In the genomic region with DNA sequence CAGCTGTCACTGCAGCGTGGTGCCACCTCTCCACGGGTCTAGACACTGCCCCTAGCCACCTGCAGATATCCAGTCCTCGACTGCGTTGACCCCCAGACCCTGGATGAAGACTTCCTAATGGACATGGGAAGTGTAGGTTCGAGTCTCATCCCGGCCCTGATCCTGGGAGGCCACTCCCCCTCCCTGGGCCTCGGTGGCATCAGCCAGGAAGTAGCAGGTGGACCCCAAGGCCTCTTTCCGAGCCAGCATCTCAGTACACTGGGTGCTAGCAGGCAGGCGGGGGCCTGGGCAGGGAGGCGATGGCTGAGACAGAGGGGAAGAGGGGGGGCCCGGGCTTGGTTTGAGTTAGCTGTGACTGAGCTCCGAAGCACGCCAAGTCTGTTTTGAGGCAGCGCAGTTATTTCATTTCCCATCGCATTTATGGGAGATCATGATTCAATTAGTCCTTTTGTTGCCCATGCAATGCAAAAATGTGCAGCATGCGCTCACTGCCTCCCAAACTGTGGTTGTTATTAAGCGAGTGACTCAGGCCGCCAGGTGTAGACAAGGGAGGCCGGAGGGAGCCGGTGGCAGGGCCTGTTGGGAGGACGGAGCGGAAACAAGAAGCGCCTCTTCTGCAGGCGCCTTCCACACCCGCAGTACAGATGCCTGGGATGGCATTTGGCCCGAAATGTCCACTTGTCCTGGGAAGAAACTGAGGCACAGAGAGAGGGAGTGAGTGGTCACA, we compare ENCODE assay signal across 29 cellular contexts. TPM values are rescaled to one million over a fixed set of nuclear protein-coding genes. Genes with fewer than 3 reads are reported as not detected.
DNase-seq lines count a peak whose midpoint lies in the region; ATAC-seq, FAIRE-seq and TF ChIP-seq lines count a peak whose summit lies in the region.
"Had no signal": no experiment of that assay in that cellular context is flagged by ENCODE, and none has a peak within 500 bp of the region (broad histone marks: within the 10 kb centered on the region; RNA-seq: fewer than 3 reads in every experiment).

No MANE protein-coding gene starts in this region.

- no peak for TF ChIP-seq POLR2A in H1 (IDR thresholded peaks at IDR 0.05; ENCODE audit: control extremely low read depth in 1 of 2, low read depth in 2 of 2, low read length in 2 of 2)

- no peak overlapping the region for H4K5ac ChIP-seq in H1 (ENCODE audit: insufficient read length, low read depth, low read length)

- DNase-seq in AG10803 (ENCODE audit: low read depth) = peak; percentile 76
- peak; percentile 42 for DNase-seq in EL
- no peak for DNase-seq in H1 (ENCODE audit: low read depth in 1 of 2, low spot score in 2 of 2)
- DNase-seq in osteoblast (ENCODE audit: insufficient read length, low spot score, missing footprints) = peak; percentile 91
- DNase-seq in GM10248 (ENCODE audit: extremely low spot score) = no peak
- no peak for DNase-seq in activated CD4-positive, alpha-beta T cell treated with anti-CD3 and anti-CD28 coated beads for 48 hours
- DNase-seq: activated CD4-positive, alpha-beta T cell treated with anti-CD3 and anti-CD28 coated beads for 1 hour; activated CD8-positive, alpha-beta memory T cell treated with anti-CD3 and anti-CD28 coated beads for 24 hours; activated gamma-delta T cell treated with Interleukin-2 at 50 U/mL for 16 hours; activated T-cell treated with anti-CD3 and anti-CD28 coated beads, Interleukin-2, amount 50 U/mL, for 1 hour; CD4-positive, alpha-beta memory T cell; colonic mucosa; DMS 273 treated with DMSO at 0.1 percent for 48 hours; effector memory CD4-positive, alpha-beta T cell; foreskin melanocyte; hippocampal formation; Kasumi-1; NCI-H1694; NCI-H2171 treated with DMSO at 0.1 percent for 48 hours; NCI-H524; SJCRH30; small intestine; stimulated activated CD4-positive, alpha-beta T cell treated with anti-CD3 and anti-CD28 coated beads, Interleukin-2, amount 100 ng/mL, for 24 hours; substantia nigra had no signal

- H4K20me1 ChIP-seq in H1 (replicated peaks in 1 of 2; ENCODE audit: control insufficient read depth in 1 of 2, insufficient read depth in 2 of 2, low read length in 2 of 2) = no peaks in the 10 kb centered on the region
- no peaks in the 10 kb centered on the region for H4K20me1 ChIP-seq in osteoblast (ENCODE audit: insufficient read depth, low read length)

- no peak overlapping the region for H3K56ac ChIP-seq in H1 (replicated peaks; ENCODE audit: insufficient read length, low read depth, low read length)

- no peaks in the 10 kb centered on the region for H3K79me2 ChIP-seq in H1 (ENCODE audit: control insufficient read depth in 1 of 2, insufficient read depth in 2 of 2, low read length in 2 of 2)
- H3K79me2 ChIP-seq in osteoblast (ENCODE audit: insufficient read depth, low read length) = no peaks in the 10 kb centered on the region

- H3K18ac ChIP-seq in H1 (ENCODE audit: extremely low read depth, low read length) = 0 out of 2 replicates have a peak overlapping the region, but pooled peaks have one; percentile 38

- 91% methylated on average over 25 of the region's 26 CpGs; no CpG with 5 or more reads in 1 of the 2 experiments for WGBS in H1 (ENCODE audit: extremely low coverage in 1 of 2, insufficient coverage in 1 of 2, insufficient read length in 1 of 2, insufficient replicate concordance in 2 of 2, low coverage in 1 of 2, low lambda C conversion rate in 2 of 2, missing lambda C conversion rate in 1 of 2), 2 experiments

- no peak for TF ChIP-seq RAD21 in H1 (IDR thresholded peaks at IDR 0.05 in 1 of 2, conservative IDR thresholded peaks at IDR 0.05 in 1 of 2; ENCODE audit: low read depth in 2 of 2, low read length in 2 of 2)

- H4K91ac ChIP-seq in H1 (replicated peaks; ENCODE audit: insufficient read length, low read length) = peak overlapping the region; percentile 25

- H3K27me3 ChIP-seq in H1 (replicated peaks in 1 of 4; ENCODE audit: control insufficient read depth in 3 of 4, extremely low read depth in 1 of 4, insufficient read depth in 3 of 4, low read length in 3 of 4) = no peaks in the 10 kb centered on the region
- H3K27me3 ChIP-seq in osteoblast (ENCODE audit: insufficient read depth, low read length) = peaks cover 18% of the 10 kb centered on the region
- H3K27me3 ChIP-seq: colonic mucosa, SJCRH30 had no signal

- no peaks in the 10 kb centered on the region for H3K36me3 ChIP-seq in H1 (ENCODE audit: control insufficient read depth in 2 of 4, insufficient read depth in 4 of 4, low read length in 3 of 4)
- no peaks in the 10 kb centered on the region for H3K36me3 ChIP-seq in osteoblast (ENCODE audit: insufficient read depth, low read length)
- H3K36me3 ChIP-seq: colonic mucosa, SJCRH30 had no signal

- TF ChIP-seq EP300 in H1 (IDR thresholded peaks at IDR 0.05; ENCODE audit: borderline replicate concordance in 1 of 2, low read depth in 2 of 2, low read length in 2 of 2) = no peak

- peaks cover 5 to 6% of the 10 kb centered on the region in 2 experiments; a peak in 1 of 4 replicates for H3K9me3 ChIP-seq in H1 (ENCODE audit: insufficient read depth in 2 of 2, low read depth in 1 of 2, low read length in 1 of 2)
- H3K9me3 ChIP-seq in osteoblast (ENCODE audit: low read depth, low read length) = no peaks in the 10 kb centered on the region
- H3K9me3 ChIP-seq: colonic mucosa, SJCRH30 had no signal

- H3K14ac ChIP-seq in H1 (ENCODE audit: insufficient read length) = no peak overlapping the region

- no peak overlapping the region for H3K27ac ChIP-seq in H1 (ENCODE audit: low read depth, low read length)
- H3K27ac ChIP-seq in osteoblast (ENCODE audit: low read depth, low read length) = no peak overlapping the region
- H3K27ac ChIP-seq: colonic mucosa, SJCRH30 had no signal

- ATAC-seq in GM21381 (IDR thresholded peaks at IDR 0.05; ENCODE audit: unreplicated experiment) = no peak

- H3K23ac ChIP-seq in H1 (ENCODE audit: insufficient read length) = no peak overlapping the region

- no peak overlapping the region for H2BK120ac ChIP-seq in H1 (replicated peaks; ENCODE audit: low read depth, low read length)

- H3K4me2 ChIP-seq in H1 (ENCODE audit: insufficient read depth in 1 of 2, low read depth in 2 of 2, low read length in 2 of 2) = no peak overlapping the region
- no peak overlapping the region for H3K4me2 ChIP-seq in osteoblast (ENCODE audit: insufficient read depth, low read length)

- no peaks in the 10 kb centered on the region for H3K79me1 ChIP-seq in H1 (ENCODE audit: low read depth, low read length)

- CTCF ChIA-PET in H1 (lab: Charles Lee; ENCODE audit: partially characterized antibody) (interaction anchor here (1.1 kb wide), 1 partner anchor 10 kb away, joined by 3 read pairs; no protein-coding TSS in a partner anchor), GM10248 (lab: Yijun Ruan, JAX) (no interaction called here)

- H2AK5ac ChIP-seq in H1 (ENCODE audit: low read depth, low read length) = no peak overlapping the region

- POLR2A ChIA-PET in H1 (lab: Charles Lee; ENCODE audit: partially characterized antibody) (no interaction called here), GM10248 (lab: Yijun Ruan, JAX) (no interaction called here)

- no peak overlapping the region for H2BK5ac ChIP-seq in H1 (ENCODE audit: low read depth, low read length)

- no peak overlapping the region for H2BK15ac ChIP-seq in H1 (ENCODE audit: low read length)

- H2AFZ ChIP-seq in H1 (ENCODE audit: low read length) (no peak overlapping the region), osteoblast (ENCODE audit: low read length) (no peak overlapping the region)

- FAIRE-seq in H1 (lab: Jason Lieb, UNC) = no peak
- FAIRE-seq: GM18507, H54, small intestine had no signal

- H3K4me3 ChIP-seq in AG10803 (ENCODE audit: low read length) = no peak overlapping the region
- H3K4me3 ChIP-seq in H1 (ENCODE audit: extremely low read depth in 1 of 4, insufficient read depth in 2 of 4, low read depth in 3 of 4, low read length in 4 of 4) = no peak overlapping the region
- no peak overlapping the region for H3K4me3 ChIP-seq in osteoblast (ENCODE audit: insufficient read depth, low read length)
- H3K4me3 ChIP-seq: colonic mucosa, lung, SJCRH30 had no signal

- H2BK12ac ChIP-seq in H1 (ENCODE audit: low read depth, low read length) = peak overlapping the region; percentile 80; the same call in 1 of the 2 replicates

- H3K4me1 ChIP-seq in H1 (replicated peaks in 1 of 4; ENCODE audit: control insufficient read depth in 3 of 4, insufficient read depth in 4 of 4, low read length in 3 of 4) (peaks cover 0 to 17% (median 9%) of the 10 kb centered on the region in 4 experiments; a peak in 6 of 7 replicates), osteoblast (ENCODE audit: insufficient read depth, low read length) (no peaks in the 10 kb centered on the region)
- H3K4me1 ChIP-seq: colonic mucosa, SJCRH30 had no signal

- H4K8ac ChIP-seq in H1 (ENCODE audit: extremely low read depth, insufficient read depth, low read length) = no peak overlapping the region

- H3K23me2 ChIP-seq in H1 (ENCODE audit: low read depth, low read length) = no peaks in the 10 kb centered on the region

- no peak overlapping the region for H2BK20ac ChIP-seq in H1 (ENCODE audit: low read length)

- TF ChIP-seq CTCF in AG10803 (conservative IDR thresholded peaks at IDR 0.05; ENCODE audit: low read length) = no peak
- TF ChIP-seq CTCF in H1 (IDR thresholded peaks at IDR 0.05; ENCODE audit: control extremely low read depth in 1 of 3, insufficient read depth in 1 of 3, low read depth in 1 of 3, low read length in 3 of 3) = no peak
- TF ChIP-seq CTCF in osteoblast (IDR thresholded peaks at IDR 0.05; ENCODE audit: extremely low read depth, low read depth, low read length) = no peak
- TF ChIP-seq CTCF in GM10248 (IDR thresholded peaks at IDR 0.05; ENCODE audit: control extremely low read depth, extremely low read depth, low read depth, missing control alignments) = no peak

- H3K9ac ChIP-seq in H1 (replicated peaks in 1 of 4; ENCODE audit: extremely low read depth in 1 of 4, low read depth in 3 of 4, low read length in 3 of 4) = no peak overlapping the region

- H3K4ac ChIP-seq in H1 (replicated peaks; ENCODE audit: insufficient read length, low read depth, low read length) = no peak overlapping the region

TF ChIP-seq in H1, 55 proteins besides CTCF, POLR2A, EP300 and RAD21 (continues in another document):
- TF ChIP-seq SRF (IDR thresholded peaks at IDR 0.05; ENCODE audit: low read depth, low read length) = no peak
- TF ChIP-seq BCL11A (IDR thresholded peaks at IDR 0.05; ENCODE audit: low read depth in 2 of 2, low read length in 2 of 2) = no peak
- TF ChIP-seq BRCA1 (IDR thresholded peaks at IDR 0.05; ENCODE audit: low read depth, low read length) = no peak
- TF ChIP-seq JUN (IDR thresholded peaks at IDR 0.05; ENCODE audit: low read depth, low read length) = no peak

RNA-seq across cellular contexts. Expression of a gene that starts 25.3 kb away (rescaled TPM):
- total RNA-seq in H1 (2021; fragmentation: NEBNext Ultra II Directional; extraction: Animal tissue kit (Norgen Biotek cat#: 25700)) = 1.8 and 2.0 TPM in 2 replicates
- 0.30 and 0.53 TPM in 2 replicates for polyA plus RNA-seq in H1 (2011; rRNA removed)
- polyA plus RNA-seq in H1 (2011; cell fraction: cytosol; rRNA removed) = 0.23 TPM
- polyA plus RNA-seq in H1 (2011; cell fraction: nucleus; rRNA removed) = 1.1 TPM
- 0.54 to 0.96 TPM (median 0.90 TPM) in 4 replicates for polyA plus RNA-seq in H1 (2012, experiment 1 of 2)
- polyA plus RNA-seq in H1 (2012, experiment 2 of 2) = 0.63 TPM
- polyA plus RNA-seq in H1 (2013, experiment 1 of 2) = 0.45 TPM
- 0.42 TPM for polyA plus RNA-seq in H1 (2013, experiment 2 of 2)
- 0.32 and 0.41 TPM in 2 replicates for polyA minus RNA-seq in H1 (2011; rRNA and poly(A)+ RNA removed)
- polyA minus RNA-seq in H1 (2011; cell fraction: cytosol; rRNA and poly(A)+ RNA removed) = 1.1 TPM
- polyA minus RNA-seq in H1 (2011; cell fraction: nucleus; rRNA and poly(A)+ RNA removed) = 1.5 TPM
- total RNA-seq in osteoblast = 5.3 and 8.3 TPM in 2 replicates
- total RNA-seq: SJCRH30 had no signal
- polyA plus RNA-seq: neural cell had no signal

Comparison
In these comparisons a context has a peak if more than half of its experiments do, and no peak if none do; other contexts are left out.
1. DNase-seq: peak in AG10803 (single experiment), EL (single experiment) and osteoblast (single experiment); none in H1 (0 of 2), GM10248 (single experiment) and activated CD4-positive, alpha-beta T cell treated with anti-CD3 and anti-CD28 coated beads for 48 hours (single experiment).